In the genomic region with DNA sequence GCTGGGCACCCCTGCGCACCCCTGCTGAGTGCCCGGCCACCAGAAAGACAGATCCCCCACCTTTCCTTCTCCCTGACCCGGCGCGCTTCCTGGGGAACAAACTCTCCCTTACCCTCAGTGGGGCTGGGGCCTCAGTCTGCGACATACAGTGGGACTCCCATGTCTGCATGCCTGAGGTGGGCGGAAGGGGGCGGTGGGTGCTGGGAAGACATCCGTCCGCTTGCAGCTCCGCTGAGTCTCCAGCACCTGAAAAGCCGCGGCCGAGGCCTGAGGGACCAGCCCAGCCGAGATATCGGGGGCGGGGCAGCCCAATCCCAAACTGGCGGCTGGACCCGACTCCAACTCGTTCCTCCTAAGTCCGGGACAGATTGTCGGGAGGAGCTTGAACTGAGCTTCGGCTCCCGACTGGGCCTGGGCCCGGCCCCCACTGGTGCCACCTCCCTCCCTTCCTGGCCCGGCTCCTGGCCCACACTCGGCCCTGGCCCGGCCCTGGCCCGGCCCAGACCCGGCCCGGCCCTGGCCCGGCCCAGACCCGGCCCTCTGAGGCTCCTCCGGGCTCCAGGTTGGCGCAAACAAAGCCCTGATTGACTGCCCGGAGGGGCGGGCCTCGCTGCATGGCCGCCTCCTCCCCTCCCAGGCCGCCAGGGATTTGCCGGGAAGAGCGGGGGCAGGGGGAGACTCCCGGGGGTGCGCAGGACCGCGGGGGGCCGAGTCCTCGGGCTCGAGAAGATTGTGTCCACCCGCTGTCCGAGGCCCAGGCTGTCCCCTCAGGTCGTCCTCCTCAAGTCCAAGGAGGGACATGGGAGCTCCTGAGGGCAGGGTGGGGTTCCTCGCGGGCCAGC, we compare ENCODE assay signal across 7 cellular contexts. TPM values are rescaled to one million over a fixed set of nuclear protein-coding genes. Genes with fewer than 3 reads are reported as not detected.
DNase-seq lines count a peak whose midpoint lies in the region; ATAC-seq and TF ChIP-seq lines count a peak whose summit lies in the region.

No MANE protein-coding gene starts in this region.

- POLR2A ChIA-PET in Panc1 (lab: Charles Lee) = interaction anchor here (0.7 kb wide), 1 partner anchor 70 kb away, joined by 8 read pairs; no protein-coding TSS in a partner anchor

- CTCF ChIA-PET in Panc1 (lab: Charles Lee) = no interaction called here

- BruUV-seq in Panc1 (replicated peaks; lab: Mats Ljungman, UMichigan) = no TSS peak

- ATAC-seq in GM23338 (peak; percentile 57), Panc1 (peak; percentile 78)

- H3K27me3 Mint-ChIP-seq in GM23338 (ENCODE audit: insufficient read depth, low read depth, poor library complexity) = peaks cover 16% of the 10 kb centered on the region

- H3K9me3 Mint-ChIP-seq in GM23338 = no peaks in the 10 kb centered on the region

- in situ Hi-C loops in Panc1 (cut with HindIII; ENCODE audit: low pct_unique_long_range_greater_than_20kb, low sequenced_read_pairs) = no loop called here
- in situ Hi-C loops in T47D (cut with HindIII; ENCODE audit: low pct_unique_long_range_greater_than_20kb, low sequenced_read_pairs) = no loop called here

- peak overlapping the region; percentile 85 for H3K4me3 Mint-ChIP-seq in GM23338

- peak overlapping the region; percentile 58 for H3K9ac ChIP-seq in rectal smooth muscle tissue (ENCODE audit: low read length)

- no peaks in the 10 kb centered on the region for H3K79me2 ChIP-seq in GM23338 (replicated peaks; ENCODE audit: insufficient read depth)

- no peaks in the 10 kb centered on the region for H3K36me3 Mint-ChIP-seq in GM23338 (ENCODE audit: low read depth)

- peak overlapping the region; percentile 86 for H3K4me2 ChIP-seq in GM23338

- H3K4me1 Mint-ChIP-seq in GM23338 = peaks cover 10% of the 10 kb centered on the region; the same call in 2 of the 3 replicates

- DNase-seq in GM23338 (ENCODE audit: low spot score) (peak; percentile 84), Panc1 (ENCODE audit: low read depth, low spot score) (no peak), T47D (ENCODE audit: low read depth in 1 of 2, low spot score in 1 of 2) (peak; percentile 52 to 55), OCI-M2 (lab: John Stamatoyannopoulos, UW; ENCODE audit: unreplicated experiment) (no peak), COR-L47 (lab: John Stamatoyannopoulos, UW) (no peak)

- intact Hi-C loops in Panc1 (cut with micrococcal nuclease; ENCODE audit: unreplicated experiment) = no loop called here

- no peaks in the 10 kb centered on the region for H3K9me3 ChIP-seq in Panc1 (ENCODE audit: control insufficient read depth, insufficient read depth, low read depth, low read length)

- no peaks in the 10 kb centered on the region for H3K36me3 ChIP-seq in GM23338 (ENCODE audit: insufficient read depth)
- H3K36me3 ChIP-seq in Panc1 (ENCODE audit: control insufficient read depth, insufficient read depth, low read length) = no peaks in the 10 kb centered on the region
- no peaks in the 10 kb centered on the region for H3K36me3 ChIP-seq in rectal smooth muscle tissue (ENCODE audit: control insufficient read depth, insufficient read depth, low read length)

- H3K27ac ChIP-seq in GM23338 (ENCODE audit: low read depth) (no peak overlapping the region), Panc1 (ENCODE audit: low read length) (peak overlapping the region; percentile 89), rectal smooth muscle tissue (ENCODE audit: low read depth, low read length) (peak overlapping the region; percentile 96)

- H3F3A ChIP-seq in GM23338 (replicated peaks; ENCODE audit: low read depth) = no peaks in the 10 kb centered on the region

- no peaks in the 10 kb centered on the region for H4K20me1 ChIP-seq in GM23338 (replicated peaks; ENCODE audit: insufficient read depth)

- H3K27me3 ChIP-seq in GM23338 (ENCODE audit: insufficient read depth) (peaks cover 7% of the 10 kb centered on the region; the same call in 1 of the 2 replicates), Panc1 (ENCODE audit: control insufficient read depth, insufficient read depth, low read length) (no peaks in the 10 kb centered on the region), rectal smooth muscle tissue (ENCODE audit: control insufficient read depth, insufficient read depth, low read length) (peaks cover 3% of the 10 kb centered on the region)

- H3K27ac Mint-ChIP-seq in GM23338 = no peak overlapping the region

- 0 out of 4 replicates have a peak, but pooled peaks of 1 of the 2 experiments have one; percentile 7 for TF ChIP-seq CTCF in GM23338 (conservative IDR thresholded peaks at IDR 0.05; ENCODE audit: low read depth in 2 of 2)
- no peak for TF ChIP-seq CTCF in Panc1 (IDR thresholded peaks at IDR 0.05)

- H2AFZ ChIP-seq in GM23338 = peak overlapping the region; percentile 56; the same call in 1 of the 2 replicates

- H3K4me1 ChIP-seq in GM23338 (ENCODE audit: insufficient read depth) (0 out of 2 replicates have a peak, but pooled peaks cover 3% of the 10 kb centered on the region), Panc1 (ENCODE audit: control insufficient read depth, insufficient read depth, low read length) (peaks cover 7% of the 10 kb centered on the region), rectal smooth muscle tissue (ENCODE audit: control insufficient read depth, insufficient read depth, low read length) (peaks cover 2% of the 10 kb centered on the region)

- no peaks in the 10 kb centered on the region for H3K9me2 ChIP-seq in GM23338 (ENCODE audit: insufficient read depth)

- H3K4me3 ChIP-seq in GM23338 = peak overlapping the region; percentile 67
- peak overlapping the region; percentile 61 to 71 for H3K4me3 ChIP-seq in Panc1 (ENCODE audit: low read depth in 2 of 2, low read length in 2 of 2)
- peak overlapping the region; percentile 53 for H3K4me3 ChIP-seq in iPS-11a (ENCODE audit: low read depth, low read length)
- peak overlapping the region; percentile 65 for H3K4me3 ChIP-seq in rectal smooth muscle tissue (ENCODE audit: low read length)

TF ChIP-seq in GM23338, 12 proteins besides CTCF, POLR2A, EP300 and RAD21:
- TF ChIP-seq EZH2phosphoT487 (IDR thresholded peaks at IDR 0.05; ENCODE audit: unreplicated experiment) (no peak), EZH2 (IDR thresholded peaks at IDR 0.05; ENCODE audit: low read depth, unreplicated experiment) (no peak), CREB1 (CRISPR knock-in tag; IDR thresholded peaks at IDR 0.05; ENCODE audit: low read depth) (no peak), POLR2AphosphoS5 (IDR thresholded peaks at IDR 0.05; ENCODE audit: low read depth) (peak; percentile 34; the same call in 1 of the 2 replicates)
- TF ChIP-seq, protein P1, sequence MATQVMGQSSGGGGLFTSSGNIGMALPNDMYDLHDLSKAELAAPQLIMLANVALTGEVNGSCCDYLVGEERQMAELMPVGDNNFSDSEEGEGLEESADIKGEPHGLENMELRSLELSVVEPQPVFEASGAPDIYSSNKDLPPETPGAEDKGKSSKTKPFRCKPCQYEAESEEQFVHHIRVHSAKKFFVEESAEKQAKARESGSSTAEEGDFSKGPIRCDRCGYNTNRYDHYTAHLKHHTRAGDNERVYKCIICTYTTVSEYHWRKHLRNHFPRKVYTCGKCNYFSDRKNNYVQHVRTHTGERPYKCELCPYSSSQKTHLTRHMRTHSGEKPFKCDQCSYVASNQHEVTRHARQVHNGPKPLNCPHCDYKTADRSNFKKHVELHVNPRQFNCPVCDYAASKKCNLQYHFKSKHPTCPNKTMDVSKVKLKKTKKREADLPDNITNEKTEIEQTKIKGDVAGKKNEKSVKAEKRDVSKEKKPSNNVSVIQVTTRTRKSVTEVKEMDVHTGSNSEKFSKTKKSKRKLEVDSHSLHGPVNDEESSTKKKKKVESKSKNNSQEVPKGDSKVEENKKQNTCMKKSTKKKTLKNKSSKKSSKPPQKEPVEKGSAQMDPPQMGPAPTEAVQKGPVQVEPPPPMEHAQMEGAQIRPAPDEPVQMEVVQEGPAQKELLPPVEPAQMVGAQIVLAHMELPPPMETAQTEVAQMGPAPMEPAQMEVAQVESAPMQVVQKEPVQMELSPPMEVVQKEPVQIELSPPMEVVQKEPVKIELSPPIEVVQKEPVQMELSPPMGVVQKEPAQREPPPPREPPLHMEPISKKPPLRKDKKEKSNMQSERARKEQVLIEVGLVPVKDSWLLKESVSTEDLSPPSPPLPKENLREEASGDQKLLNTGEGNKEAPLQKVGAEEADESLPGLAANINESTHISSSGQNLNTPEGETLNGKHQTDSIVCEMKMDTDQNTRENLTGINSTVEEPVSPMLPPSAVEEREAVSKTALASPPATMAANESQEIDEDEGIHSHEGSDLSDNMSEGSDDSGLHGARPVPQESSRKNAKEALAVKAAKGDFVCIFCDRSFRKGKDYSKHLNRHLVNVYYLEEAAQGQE (IDR thresholded peaks at IDR 0.05; ENCODE audit: unreplicated experiment) = no peak

RNA-seq across cellular contexts. Expression of gene SLC16A2, which starts 0.9 kb away (rescaled TPM):
- total RNA-seq in GM23338 (2014; rRNA removed; shearing (Covaris generic)) = 22.0 and 27.9 TPM in 2 replicates
- 11.1 and 12.3 TPM in 2 replicates for polyA plus RNA-seq in GM23338 (2016; fragmentation: Nextera tagmentation; extraction: Ambion mirVana)
- 34.5 TPM for total RNA-seq in Panc1 (2021; ENCODE audit: unreplicated experiment)
- 19.5 TPM for polyA plus RNA-seq in Panc1 (2012; ENCODE audit: insufficient read length)

Comparison
In these comparisons a context has a peak if more than half of its experiments do, and no peak if none do; other contexts are left out.
1. DNase-seq: peak in GM23338 (single experiment) and T47D (2 of 2); none in Panc1 (single experiment), OCI-M2 (single experiment) and COR-L47 (single experiment).
2. Peak in every context shown above with its lines, with median percentiles within 50 percentile points of each other: H3K4me3 ChIP-seq.